ENCODE assay signal across 20 cellular contexts in genomic region chr15:83077487-83078230, GRCh38.
"Had no signal": no experiment of that assay in that cellular context is flagged by ENCODE, and none has a peak within 500 bp of the region (broad histone marks: within the 10 kb centered on the region; RNA-seq: fewer than 3 reads in every experiment).

No MANE protein-coding gene starts in this region.

- H3K27ac Mint-ChIP-seq: activated CD4-positive, alpha-beta T cell treated with anti-CD3 and anti-CD28 coated beads, Interleukin-2, amount 10 ng/mL, durations not matched to agents 7 days and 5 days; activated CD8-positive, alpha-beta T cell treated with anti-CD3 and anti-CD28 coated beads, Interleukin-2, amount 10 ng/mL, durations not matched to agents 7 days and 5 days; activated naive CD4-positive, alpha-beta T cell treated with anti-CD3 and anti-CD28 coated beads, Interleukin-2, amount 10 ng/mL, durations not matched to agents 7 days and 5 days; activated T-cell treated with anti-CD3 and anti-CD28 coated beads, Interleukin-2, amount 50 U/mL, for 24 hours; stimulated activated naive CD8-positive, alpha-beta T cell treated with anti-CD3 and anti-CD28 coated beads, Interleukin-15, amount 100 ng/mL, for 72 hours; T-cell had no signal

- H3K27ac ChIP-seq: ascending aorta, breast epithelium, gastroesophageal sphincter, thoracic aorta, upper lobe of left lung had no signal

- H3K36me3 Mint-ChIP-seq: activated naive CD4-positive, alpha-beta T cell treated with anti-CD3 and anti-CD28 coated beads, Interleukin-2, amount 10 ng/mL, durations not matched to agents 7 days and 5 days had no signal

- ATAC-seq: activated CD8-positive, alpha-beta T cell treated with anti-CD3 and anti-CD28 coated beads, Interleukin-2, amount 10 ng/mL, durations not matched to agents 7 days and 5 days; gastroesophageal sphincter; left colon; stimulated activated naive CD8-positive, alpha-beta T cell treated with anti-CD3 and anti-CD28 coated beads, Interleukin-15, amount 100 ng/mL, for 72 hours; T-cell had no signal

- H3K4me1 ChIP-seq: ascending aorta, breast epithelium, gastroesophageal sphincter, upper lobe of left lung had no signal

- H3K36me3 ChIP-seq: ascending aorta, breast epithelium, gastroesophageal sphincter, thoracic aorta, upper lobe of left lung had no signal

- H3K4me3 ChIP-seq: ascending aorta, breast epithelium, gastroesophageal sphincter, lung, thoracic aorta, upper lobe of left lung had no signal

- DNase-seq: activated CD4-positive, alpha-beta T cell treated with anti-CD3 and anti-CD28 coated beads, Interleukin-2, amount 10 ng/mL, durations not matched to agents 7 days and 5 days; activated CD8-positive, alpha-beta T cell treated with anti-CD3 and anti-CD28 coated beads, Interleukin-2, amount 10 ng/mL, durations not matched to agents 7 days and 5 days; activated naive CD4-positive, alpha-beta T cell treated with anti-CD3 and anti-CD28 coated beads, Interleukin-2, amount 10 ng/mL, durations not matched to agents 7 days and 5 days; activated T-cell treated with anti-CD3 and anti-CD28 coated beads, Interleukin-2, amount 50 U/mL, for 24 hours; cerebellar nuclear complex; cortex of kidney; erythroblast; left colon; small intestine; stimulated activated CD4-positive, alpha-beta T cell treated with anti-CD3 and anti-CD28 coated beads, Interleukin-15, amount 100 ng/mL, for 24 hours; stimulated activated CD4-positive, alpha-beta T cell treated with anti-CD3 and anti-CD28 coated beads, Interleukin-2, amount 100 ng/mL, for 48 hours; stimulated activated naive CD8-positive, alpha-beta T cell treated with anti-CD3 and anti-CD28 coated beads, Interleukin-15, amount 100 ng/mL, for 72 hours; T-cell; T1000 had no signal

- H3K4me3 Mint-ChIP-seq: activated CD4-positive, alpha-beta T cell treated with anti-CD3 and anti-CD28 coated beads, Interleukin-2, amount 10 ng/mL, durations not matched to agents 7 days and 5 days; activated CD8-positive, alpha-beta T cell treated with anti-CD3 and anti-CD28 coated beads, Interleukin-2, amount 10 ng/mL, durations not matched to agents 7 days and 5 days; activated naive CD4-positive, alpha-beta T cell treated with anti-CD3 and anti-CD28 coated beads, Interleukin-2, amount 10 ng/mL, durations not matched to agents 7 days and 5 days; activated T-cell treated with anti-CD3 and anti-CD28 coated beads, Interleukin-2, amount 50 U/mL, for 24 hours; stimulated activated naive CD8-positive, alpha-beta T cell treated with anti-CD3 and anti-CD28 coated beads, Interleukin-15, amount 100 ng/mL, for 72 hours; T-cell had no signal

- H3K27me3 ChIP-seq: ascending aorta, upper lobe of left lung had no signal
